Comparison of ENCODE assay signal across 2 cellular contexts in the genomic region with DNA sequence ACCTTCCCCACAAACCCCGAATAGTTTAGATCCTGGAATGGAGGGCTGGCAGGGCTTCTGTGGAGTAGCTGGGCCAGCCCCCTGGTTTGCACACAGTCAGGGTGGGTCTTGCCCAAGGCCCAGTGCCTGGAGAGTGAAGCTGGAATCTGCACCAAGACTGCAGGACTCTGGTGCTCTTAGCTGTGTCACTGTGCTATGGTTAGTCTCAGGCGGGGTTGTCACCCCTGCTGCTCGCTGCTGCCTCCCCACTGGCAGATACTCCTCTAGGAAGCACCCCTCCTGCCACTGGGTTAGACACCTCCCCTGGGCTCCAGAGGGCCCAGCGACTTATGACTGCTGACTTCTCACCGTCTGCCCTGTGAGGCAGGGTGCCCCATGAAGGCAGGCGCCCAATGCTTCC. TPM values are rescaled to one million over a fixed set of nuclear protein-coding genes. Genes with fewer than 3 reads are reported as not detected.
"Had no signal": no experiment of that assay in that cellular context is flagged by ENCODE, and none has a peak within 500 bp of the region (broad histone marks: within the 10 kb centered on the region; RNA-seq: fewer than 3 reads in every experiment).

No MANE protein-coding gene starts in this region.

RNA-seq across cellular contexts. Expression of a gene that starts 0.8 kb away (rescaled TPM):
- total RNA-seq: G401, GM12878 had no signal
- polyA plus RNA-seq: GM12878 had no signal
